8 cellular contexts compared by ENCODE assay signal in the genomic region with DNA sequence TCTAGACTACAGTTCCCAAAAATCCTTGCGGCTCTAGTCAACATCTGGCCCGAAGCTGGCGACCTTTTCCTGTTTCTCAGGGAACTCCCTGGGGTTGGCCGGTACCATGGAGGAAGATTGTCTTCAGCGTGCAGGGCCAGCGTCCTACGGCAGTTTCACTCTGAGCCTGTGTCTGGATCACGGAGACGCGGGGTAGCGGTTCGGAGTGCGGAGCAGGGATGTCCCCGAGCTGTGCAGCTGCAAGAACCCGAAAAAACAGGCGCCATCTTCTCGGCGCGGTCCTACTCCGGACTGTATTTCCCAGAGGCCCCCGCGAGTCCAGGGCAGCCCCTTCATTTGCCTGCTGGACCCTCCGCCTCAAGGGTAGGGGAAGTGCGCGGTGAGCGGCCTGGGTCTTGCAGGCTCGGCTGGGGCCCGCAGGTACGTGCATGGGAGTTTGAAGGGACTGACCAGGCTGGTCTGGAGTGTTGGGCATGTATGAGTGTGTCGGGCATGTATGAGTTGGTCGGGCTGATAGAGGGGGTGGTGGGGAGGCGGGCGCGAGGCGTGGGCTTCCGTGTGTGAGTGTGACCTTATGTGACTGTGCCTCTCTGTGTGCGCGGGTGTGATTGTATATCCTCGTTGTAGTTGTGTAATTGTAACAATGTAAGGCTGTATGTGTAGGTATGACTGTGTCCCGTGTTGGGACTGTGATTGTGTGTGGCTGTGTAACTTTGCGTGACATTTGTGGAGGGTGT. TPM values are rescaled to one million over a fixed set of nuclear protein-coding genes. Genes with fewer than 3 reads are reported as not detected.
DNase-seq lines count a peak whose midpoint lies in the region; ATAC-seq and TF ChIP-seq lines count a peak whose summit lies in the region.

A gene (plus strand): TSS at position 360 of the 737 bp plus-strand sequence. CDS start 12,240 bp downstream, outside the sequence.

- H3K9me3 ChIP-seq in liver (ENCODE audit: control insufficient read depth in 4 of 4, low read length in 3 of 4) = peaks cover 0 to 12% (median 5%) of the 10 kb centered on the region in 4 donors

- H3K9ac ChIP-seq in liver (ENCODE audit: low read depth in 1 of 2, low read length in 2 of 2) = peak within 1 kb of the TSS; percentile 66 to 80

- H3K27ac ChIP-seq in liver (ENCODE audit: low read depth in 1 of 2, low read length in 2 of 2) = peak within 1 kb of the TSS; percentile 83 to 96

- POLR2A ChIA-PET in BJ (lab: Charles Lee) = no interaction called here

- TF ChIP-seq RAD21 in liver (IDR thresholded peaks at IDR 0.05) = peak in 1 of 2 donors; percentile 38

- no peaks in the 10 kb centered on the region for H3K27me3 ChIP-seq in BJ (ENCODE audit: control insufficient read depth, insufficient read depth, low read length)
- no peaks in the 10 kb centered on the region for H3K27me3 ChIP-seq in liver (ENCODE audit: control insufficient read depth in 4 of 4, insufficient read depth in 4 of 4, low read length in 3 of 4)

- H3K4me1 ChIP-seq in liver (ENCODE audit: control insufficient read depth in 4 of 4, insufficient read depth in 4 of 4, low read length in 3 of 4) = peaks cover 0 to 13% (median 9%) of the 10 kb centered on the region in 4 donors

- H3K4me3 ChIP-seq in BJ (ENCODE audit: low read depth, low read length) = peak within 1 kb of the TSS; percentile 97
- peak within 1 kb of the TSS; percentile 76 to 80 (median 76) for H3K4me3 ChIP-seq in liver (ENCODE audit: low read depth in 1 of 3, low read length in 3 of 3)

- peak; percentile 96 for ATAC-seq in GM19324 (IDR thresholded peaks at IDR 0.05; ENCODE audit: low FRiP score, unreplicated experiment)
- ATAC-seq in HG03460 (IDR thresholded peaks at IDR 0.05; ENCODE audit: unreplicated experiment) = peak; percentile 84

- CTCF ChIA-PET in BJ (lab: Yijun Ruan, JAX) = interaction anchor here (0.8 to 1.4 kb wide), 2 partner anchors 18 to 25 kb away, joined by 3 read pairs; no protein-coding TSS in a partner anchor

- peak; percentile 61 for DNase-seq in BJ (ENCODE audit: low read depth)
- DNase-seq in NCI-H524 treated with DMSO at 0.1 percent for 48 hours (lab: John Stamatoyannopoulos, UW) = peak; percentile 83
- DNase-seq in activated CD4-positive, alpha-beta T cell treated with anti-CD3 and anti-CD28 coated beads, Interleukin-2, amount 50 U/mL, for 1 hour = peak; percentile 77
- peak; percentile 89 for DNase-seq in dermis blood vessel endothelial cell
- DNase-seq in stimulated activated CD4-positive, alpha-beta T cell treated with anti-CD3 and anti-CD28 coated beads, Interleukin-4, amount 100 ng/mL, for 1 hour = peak; percentile 84

- WGBS in liver = under 1% methylated on average over 41 of the region's 41 CpGs

- no peaks in the 10 kb centered on the region for H3K36me3 ChIP-seq in BJ (ENCODE audit: control insufficient read depth, insufficient read depth, low read length)
- peaks cover 3 to 19% (median 14%) of the 10 kb centered on the region in 4 donors for H3K36me3 ChIP-seq in liver (ENCODE audit: control insufficient read depth in 4 of 4, insufficient read depth in 3 of 4, low read depth in 1 of 4, low read length in 3 of 4)

- TF ChIP-seq CTCF in BJ (IDR thresholded peaks at IDR 0.05; ENCODE audit: insufficient read depth, low read depth, low read length) (no peak), liver (IDR thresholded peaks at IDR 0.05; ENCODE audit: low read depth, low read length, missing input control) (no peak)

TF ChIP-seq in liver, 16 proteins besides CTCF, POLR2A, EP300 and RAD21:
- TF ChIP-seq HNF4G (IDR thresholded peaks at IDR 0.05) (no peak), YY1 (IDR thresholded peaks at IDR 0.05) (peak; percentile 99), NR2F2 (IDR thresholded peaks at IDR 0.05) (peak; percentile 71), FOXA1 (IDR thresholded peaks at IDR 0.05) (no peak), TAF1 (conservative IDR thresholded peaks at IDR 0.05) (no peak), SP1 (IDR thresholded peaks at IDR 0.05) (peak; percentile 37), EGR1 (IDR thresholded peaks at IDR 0.05; ENCODE audit: low read depth in 2 of 2) (no peak), GABPA (IDR thresholded peaks at IDR 0.05 in 1 of 2, conservative IDR thresholded peaks at IDR 0.05 in 1 of 2) (peak in 1 of 2 donors; percentile 89), HNF4A (conservative IDR thresholded peaks at IDR 0.05) (peak; percentile 52), RXRA (IDR thresholded peaks at IDR 0.05) (peak; percentile 34 to 47), JUND (IDR thresholded peaks at IDR 0.05) (no peak), FOXA2 (IDR thresholded peaks at IDR 0.05) (no peak)
- TF ChIP-seq, protein P1, sequence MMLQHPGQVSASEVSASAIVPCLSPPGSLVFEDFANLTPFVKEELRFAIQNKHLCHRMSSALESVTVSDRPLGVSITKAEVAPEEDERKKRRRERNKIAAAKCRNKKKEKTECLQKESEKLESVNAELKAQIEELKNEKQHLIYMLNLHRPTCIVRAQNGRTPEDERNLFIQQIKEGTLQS (IDR thresholded peaks at IDR 0.05) = no peak
- TF ChIP-seq, protein P2, sequence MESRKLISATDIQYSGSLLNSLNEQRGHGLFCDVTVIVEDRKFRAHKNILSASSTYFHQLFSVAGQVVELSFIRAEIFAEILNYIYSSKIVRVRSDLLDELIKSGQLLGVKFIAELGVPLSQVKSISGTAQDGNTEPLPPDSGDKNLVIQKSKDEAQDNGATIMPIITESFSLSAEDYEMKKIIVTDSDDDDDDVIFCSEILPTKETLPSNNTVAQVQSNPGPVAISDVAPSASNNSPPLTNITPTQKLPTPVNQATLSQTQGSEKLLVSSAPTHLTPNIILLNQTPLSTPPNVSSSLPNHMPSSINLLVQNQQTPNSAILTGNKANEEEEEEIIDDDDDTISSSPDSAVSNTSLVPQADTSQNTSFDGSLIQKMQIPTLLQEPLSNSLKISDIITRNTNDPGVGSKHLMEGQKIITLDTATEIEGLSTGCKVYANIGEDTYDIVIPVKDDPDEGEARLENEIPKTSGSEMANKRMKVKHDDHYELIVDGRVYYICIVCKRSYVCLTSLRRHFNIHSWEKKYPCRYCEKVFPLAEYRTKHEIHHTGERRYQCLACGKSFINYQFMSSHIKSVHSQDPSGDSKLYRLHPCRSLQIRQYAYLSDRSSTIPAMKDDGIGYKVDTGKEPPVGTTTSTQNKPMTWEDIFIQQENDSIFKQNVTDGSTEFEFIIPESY (IDR thresholded peaks at IDR 0.05) = peak; percentile 90
- TF ChIP-seq, protein P3, sequence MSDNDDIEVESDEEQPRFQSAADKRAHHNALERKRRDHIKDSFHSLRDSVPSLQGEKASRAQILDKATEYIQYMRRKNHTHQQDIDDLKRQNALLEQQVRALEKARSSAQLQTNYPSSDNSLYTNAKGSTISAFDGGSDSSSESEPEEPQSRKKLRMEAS (IDR thresholded peaks at IDR 0.05) = peak; percentile 58
- TF ChIP-seq, protein P4, sequence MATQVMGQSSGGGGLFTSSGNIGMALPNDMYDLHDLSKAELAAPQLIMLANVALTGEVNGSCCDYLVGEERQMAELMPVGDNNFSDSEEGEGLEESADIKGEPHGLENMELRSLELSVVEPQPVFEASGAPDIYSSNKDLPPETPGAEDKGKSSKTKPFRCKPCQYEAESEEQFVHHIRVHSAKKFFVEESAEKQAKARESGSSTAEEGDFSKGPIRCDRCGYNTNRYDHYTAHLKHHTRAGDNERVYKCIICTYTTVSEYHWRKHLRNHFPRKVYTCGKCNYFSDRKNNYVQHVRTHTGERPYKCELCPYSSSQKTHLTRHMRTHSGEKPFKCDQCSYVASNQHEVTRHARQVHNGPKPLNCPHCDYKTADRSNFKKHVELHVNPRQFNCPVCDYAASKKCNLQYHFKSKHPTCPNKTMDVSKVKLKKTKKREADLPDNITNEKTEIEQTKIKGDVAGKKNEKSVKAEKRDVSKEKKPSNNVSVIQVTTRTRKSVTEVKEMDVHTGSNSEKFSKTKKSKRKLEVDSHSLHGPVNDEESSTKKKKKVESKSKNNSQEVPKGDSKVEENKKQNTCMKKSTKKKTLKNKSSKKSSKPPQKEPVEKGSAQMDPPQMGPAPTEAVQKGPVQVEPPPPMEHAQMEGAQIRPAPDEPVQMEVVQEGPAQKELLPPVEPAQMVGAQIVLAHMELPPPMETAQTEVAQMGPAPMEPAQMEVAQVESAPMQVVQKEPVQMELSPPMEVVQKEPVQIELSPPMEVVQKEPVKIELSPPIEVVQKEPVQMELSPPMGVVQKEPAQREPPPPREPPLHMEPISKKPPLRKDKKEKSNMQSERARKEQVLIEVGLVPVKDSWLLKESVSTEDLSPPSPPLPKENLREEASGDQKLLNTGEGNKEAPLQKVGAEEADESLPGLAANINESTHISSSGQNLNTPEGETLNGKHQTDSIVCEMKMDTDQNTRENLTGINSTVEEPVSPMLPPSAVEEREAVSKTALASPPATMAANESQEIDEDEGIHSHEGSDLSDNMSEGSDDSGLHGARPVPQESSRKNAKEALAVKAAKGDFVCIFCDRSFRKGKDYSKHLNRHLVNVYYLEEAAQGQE (IDR thresholded peaks at IDR 0.05) = peak; percentile 75

RNA-seq across cellular contexts. Expression of the gene that starts here (rescaled TPM):
- polyA plus RNA-seq in BJ (2011; rRNA removed) = 2.1 and 3.3 TPM in 2 replicates
- polyA minus RNA-seq in BJ (2011; rRNA and poly(A)+ RNA removed) = 4.8 and 6.0 TPM in 2 replicates
- 5.2 and 5.6 TPM in 2 replicates for total RNA-seq in dermis blood vessel endothelial cell
- 1 to 10 TPM; 2.9 to 3.2 TPM for total RNA-seq in liver
- 1 to 10 TPM; 1.1 to 1.8 TPM for polyA plus RNA-seq in liver

Comparison
In these comparisons a context has a peak if more than half of its experiments do, and no peak if none do; other contexts are left out.
1. Peak in every context shown above with its lines: DNase-seq, ATAC-seq, H3K4me3 ChIP-seq and H3K27ac ChIP-seq.